In genomic region chr4:165351359-165352130, GRCh38 we compare ENCODE assay signal across 1 cellular context.
TF ChIP-seq lines count a peak whose summit lies in the region.

No MANE protein-coding gene starts in this region.

TF ChIP-seq in HEK293, 187 proteins besides CTCF, POLR2A, EP300 and RAD21 (continued from another document):
- TF ChIP-seq ZNF175 (tag by site-specific recombination; IDR thresholded peaks at IDR 0.05), result no peak
TF ChIP-seq in HEK293: peak in this region for 1.
